8 cellular contexts compared by ENCODE assay signal in genomic region chr1:160779662-160780397, GRCh38. TPM values are rescaled to one million over a fixed set of nuclear protein-coding genes. Genes with fewer than 3 reads are reported as not detected.
DNase-seq lines count a peak whose midpoint lies in the region; ATAC-seq, FAIRE-seq and TF ChIP-seq lines count a peak whose summit lies in the region.

No MANE protein-coding gene starts in this region.

- no peak overlapping the region for H2BK12ac ChIP-seq in H1 (ENCODE audit: low read depth, low read length)

- H3K27me3 Mint-ChIP-seq in activated CD4-positive, alpha-beta T cell treated with anti-CD3 and anti-CD28 coated beads, Interleukin-2, amount 10 ng/mL, durations not matched to agents 24 days and 14 days: peaks cover 3% of the 10 kb centered on the region
- H3K27me3 Mint-ChIP-seq in activated CD4-positive, alpha-beta T cell treated with anti-CD3 and anti-CD28 coated beads, Interleukin-2, amount 10 ng/mL, durations not matched to agents 7 days and 5 days: peaks cover 3% of the 10 kb centered on the region

- H2AFZ ChIP-seq in H1 (ENCODE audit: low read length): no peak overlapping the region

- H3K9me3 Mint-ChIP-seq in activated CD4-positive, alpha-beta T cell treated with anti-CD3 and anti-CD28 coated beads, Interleukin-2, amount 10 ng/mL, durations not matched to agents 24 days and 14 days: no peaks in the 10 kb centered on the region
- H3K9me3 Mint-ChIP-seq in activated CD4-positive, alpha-beta T cell treated with anti-CD3 and anti-CD28 coated beads, Interleukin-2, amount 10 ng/mL, durations not matched to agents 7 days and 5 days: no peaks in the 10 kb centered on the region

- no peak for FAIRE-seq in H1 (lab: Jason Lieb, UNC)

- CTCF ChIA-PET in activated CD4-positive, alpha-beta T cell treated with anti-CD3 and anti-CD28 coated beads, Interleukin-2, amount 10 ng/mL, durations not matched to agents 7 days and 5 days (lab: Charles Lee): interaction anchor here (1.0 to 2.0 kb wide), 10 partner anchors 9 to 172 kb away, joined by 3 to 9 read pairs (median 4); no protein-coding TSS in a partner anchor
- CTCF ChIA-PET in H1 (lab: Charles Lee; ENCODE audit: partially characterized antibody): interaction anchor here (0.7 to 8.2 kb wide), 40 partner anchors 10 to 317 kb away, joined by 3 to 141 read pairs (median 6); partner anchors contain the start of genes ITLN2 and LY9

- H4K5ac ChIP-seq in H1 (ENCODE audit: insufficient read length, low read depth, low read length): no peak overlapping the region

- no peak overlapping the region for H2BK20ac ChIP-seq in H1 (ENCODE audit: low read length)

- H3K23ac ChIP-seq in H1 (ENCODE audit: insufficient read length): no peak overlapping the region

- H3K4me3 ChIP-seq in NT2/D1 (ENCODE audit: insufficient read length, low read depth): no peak overlapping the region
- no peak overlapping the region for H3K4me3 ChIP-seq in H1 (ENCODE audit: extremely low read depth in 1 of 4, insufficient read depth in 2 of 4, low read depth in 3 of 4, low read length in 4 of 4)

- no peaks in the 10 kb centered on the region for H3K4me1 ChIP-seq in NT2/D1 (ENCODE audit: insufficient read depth, insufficient read length)
- no peaks in the 10 kb centered on the region for H3K4me1 ChIP-seq in H1 (replicated peaks in 1 of 4; ENCODE audit: control insufficient read depth in 3 of 4, insufficient read depth in 4 of 4, low read length in 3 of 4)

- H2BK120ac ChIP-seq in H1 (replicated peaks; ENCODE audit: low read depth, low read length): no peak overlapping the region

- no peak overlapping the region for H4K91ac ChIP-seq in H1 (replicated peaks; ENCODE audit: insufficient read length, low read length)

- no peaks in the 10 kb centered on the region for H3K36me3 Mint-ChIP-seq in activated CD4-positive, alpha-beta T cell treated with anti-CD3 and anti-CD28 coated beads, Interleukin-2, amount 10 ng/mL, durations not matched to agents 24 days and 14 days (ENCODE audit: low read depth)
- no peaks in the 10 kb centered on the region for H3K36me3 Mint-ChIP-seq in activated CD4-positive, alpha-beta T cell treated with anti-CD3 and anti-CD28 coated beads, Interleukin-2, amount 10 ng/mL, durations not matched to agents 7 days and 5 days (ENCODE audit: low read depth)

- H3K79me2 ChIP-seq in H1 (ENCODE audit: control insufficient read depth in 1 of 2, insufficient read depth in 2 of 2, low read length in 2 of 2): no peaks in the 10 kb centered on the region

- peaks cover 27% of the 10 kb centered on the region for H3K4me1 Mint-ChIP-seq in activated CD4-positive, alpha-beta T cell treated with anti-CD3 and anti-CD28 coated beads, Interleukin-2, amount 10 ng/mL, durations not matched to agents 24 days and 14 days
- peaks cover 46% of the 10 kb centered on the region for H3K4me1 Mint-ChIP-seq in activated CD4-positive, alpha-beta T cell treated with anti-CD3 and anti-CD28 coated beads, Interleukin-2, amount 10 ng/mL, durations not matched to agents 7 days and 5 days

- H3K27ac Mint-ChIP-seq in activated CD4-positive, alpha-beta T cell treated with anti-CD3 and anti-CD28 coated beads, Interleukin-2, amount 10 ng/mL, durations not matched to agents 24 days and 14 days: no peak overlapping the region
- no peak overlapping the region for H3K27ac Mint-ChIP-seq in activated CD4-positive, alpha-beta T cell treated with anti-CD3 and anti-CD28 coated beads, Interleukin-2, amount 10 ng/mL, durations not matched to agents 7 days and 5 days

- no peak overlapping the region for H3K14ac ChIP-seq in H1 (ENCODE audit: insufficient read length)

- H2BK15ac ChIP-seq in H1 (ENCODE audit: low read length): no peak overlapping the region

- H3K4ac ChIP-seq in H1 (replicated peaks; ENCODE audit: insufficient read length, low read depth, low read length): no peak overlapping the region

- peak; percentile 74 to 83 for TF ChIP-seq RAD21 in H1 (IDR thresholded peaks at IDR 0.05 in 1 of 2, conservative IDR thresholded peaks at IDR 0.05 in 1 of 2; ENCODE audit: low read depth in 2 of 2, low read length in 2 of 2)

- no peak for TF ChIP-seq POLR2A in H1 (IDR thresholded peaks at IDR 0.05; ENCODE audit: control extremely low read depth in 1 of 2, low read depth in 2 of 2, low read length in 2 of 2)

- H3K27ac ChIP-seq in H1 (ENCODE audit: low read depth, low read length): no peak overlapping the region

- WGBS in H1 (ENCODE audit: extremely low coverage in 1 of 2, insufficient coverage in 1 of 2, insufficient read length in 1 of 2, insufficient replicate concordance in 2 of 2, low coverage in 1 of 2, low lambda C conversion rate in 2 of 2, missing lambda C conversion rate in 1 of 2), 2 experiments: 91% methylated on average over 12 of the region's 18 CpGs; no CpG with 5 or more reads in 1 of the 2 experiments

- H3K23me2 ChIP-seq in H1 (ENCODE audit: low read depth, low read length): no peaks in the 10 kb centered on the region

- H3K27me3 ChIP-seq in NT2/D1 (ENCODE audit: insufficient read depth, insufficient read length) (no peaks in the 10 kb centered on the region), H1 (replicated peaks in 1 of 4; ENCODE audit: control insufficient read depth in 3 of 4, extremely low read depth in 1 of 4, insufficient read depth in 3 of 4, low read length in 3 of 4) (no peaks in the 10 kb centered on the region)

- H3K56ac ChIP-seq in H1 (replicated peaks; ENCODE audit: insufficient read length, low read depth, low read length): no peak overlapping the region

- peak; percentile 72 for DNase-seq in activated CD4-positive, alpha-beta T cell treated with anti-CD3 and anti-CD28 coated beads, Interleukin-2, amount 10 ng/mL, durations not matched to agents 24 days and 14 days
- DNase-seq in activated CD4-positive, alpha-beta T cell treated with anti-CD3 and anti-CD28 coated beads, Interleukin-2, amount 10 ng/mL, durations not matched to agents 7 days and 5 days: no peak
- peak; percentile 76 for DNase-seq in NT2/D1 (ENCODE audit: low read depth, low spot score)
- DNase-seq in H1 (ENCODE audit: low read depth in 1 of 2, low spot score in 2 of 2): peak; percentile 33 to 85
- peak; percentile 46 for DNase-seq in stimulated activated CD4-positive, alpha-beta T cell treated with anti-CD3 and anti-CD28 coated beads, Interleukin-4, amount 100 ng/mL, for 1 hour
- no peak for DNase-seq in putamen (ENCODE audit: low spot score)
- no peak for DNase-seq in NCI-H1105 (lab: John Stamatoyannopoulos, UW)

- no peaks in the 10 kb centered on the region for H4K20me1 ChIP-seq in H1 (replicated peaks in 1 of 2; ENCODE audit: control insufficient read depth in 1 of 2, insufficient read depth in 2 of 2, low read length in 2 of 2)

- no peak for ATAC-seq in HG03354 (IDR thresholded peaks at IDR 0.05; ENCODE audit: poor library complexity, severe bottlenecking, unreplicated experiment)

- no peak for TF ChIP-seq EP300 in H1 (IDR thresholded peaks at IDR 0.05; ENCODE audit: borderline replicate concordance in 1 of 2, low read depth in 2 of 2, low read length in 2 of 2)

- H4K8ac ChIP-seq in H1 (ENCODE audit: extremely low read depth, insufficient read depth, low read length): no peak overlapping the region

- no peak overlapping the region for H3K18ac ChIP-seq in H1 (ENCODE audit: extremely low read depth, low read length)

- peak; percentile 86 to 98 (median 89) for TF ChIP-seq CTCF in H1 (IDR thresholded peaks at IDR 0.05; ENCODE audit: control extremely low read depth in 1 of 3, insufficient read depth in 1 of 3, low read depth in 1 of 3, low read length in 3 of 3)

- H3K79me1 ChIP-seq in H1 (ENCODE audit: low read depth, low read length): no peaks in the 10 kb centered on the region

- POLR2A ChIA-PET in activated CD4-positive, alpha-beta T cell treated with anti-CD3 and anti-CD28 coated beads, Interleukin-2, amount 10 ng/mL, durations not matched to agents 7 days and 5 days (lab: Charles Lee): no interaction called here
- POLR2A ChIA-PET in H1 (lab: Charles Lee; ENCODE audit: partially characterized antibody): interaction anchor here (0.8 kb wide), 1 partner anchor 13 kb away, joined by 3 read pairs; no protein-coding TSS in a partner anchor

- H2BK5ac ChIP-seq in H1 (ENCODE audit: low read depth, low read length): no peak overlapping the region

- H3K36me3 ChIP-seq in NT2/D1 (ENCODE audit: insufficient read depth, insufficient read length, low read length): no peaks in the 10 kb centered on the region
- no peaks in the 10 kb centered on the region for H3K36me3 ChIP-seq in H1 (ENCODE audit: control insufficient read depth in 2 of 4, insufficient read depth in 4 of 4, low read length in 3 of 4)

- H3K9ac ChIP-seq in NT2/D1 (ENCODE audit: insufficient read length, low read depth): no peak overlapping the region
- no peak overlapping the region for H3K9ac ChIP-seq in H1 (replicated peaks in 1 of 4; ENCODE audit: extremely low read depth in 1 of 4, low read depth in 3 of 4, low read length in 3 of 4)

- no peak overlapping the region for H3K4me2 ChIP-seq in H1 (ENCODE audit: insufficient read depth in 1 of 2, low read depth in 2 of 2, low read length in 2 of 2)

- no peak overlapping the region for H3K4me3 Mint-ChIP-seq in activated CD4-positive, alpha-beta T cell treated with anti-CD3 and anti-CD28 coated beads, Interleukin-2, amount 10 ng/mL, durations not matched to agents 24 days and 14 days
- H3K4me3 Mint-ChIP-seq in activated CD4-positive, alpha-beta T cell treated with anti-CD3 and anti-CD28 coated beads, Interleukin-2, amount 10 ng/mL, durations not matched to agents 7 days and 5 days: no peak overlapping the region

- H3K9me3 ChIP-seq in NT2/D1 (ENCODE audit: insufficient read depth, low read length): peaks cover 22% of the 10 kb centered on the region; the same call in 1 of the 2 replicates
- H3K9me3 ChIP-seq in H1 (ENCODE audit: insufficient read depth in 2 of 2, low read depth in 1 of 2, low read length in 1 of 2): peaks cover 3% of the 10 kb centered on the region in 2 experiments; a peak in 3 of 4 replicates

- intact Hi-C loops in activated CD4-positive, alpha-beta T cell treated with anti-CD3 and anti-CD28 coated beads, Interleukin-2, amount 10 ng/mL, durations not matched to agents 24 days and 14 days (cut with micrococcal nuclease): loop anchor here (1.0 kb wide), 1 partner anchor 9 kb away; no protein-coding TSS in a partner anchor

- H2AK5ac ChIP-seq in H1 (ENCODE audit: low read depth, low read length): no peak overlapping the region

RNA-seq across cellular contexts. Expression of gene LY9, which starts 16.1 kb away (rescaled TPM):
- total RNA-seq in activated CD4-positive, alpha-beta T cell treated with anti-CD3 and anti-CD28 coated beads, Interleukin-2, amount 10 ng/mL, durations not matched to agents 24 days and 14 days: 0.30 and 0.85 TPM in 2 replicates
- total RNA-seq in activated CD4-positive, alpha-beta T cell treated with anti-CD3 and anti-CD28 coated beads, Interleukin-2, amount 10 ng/mL, durations not matched to agents 7 days and 5 days: 10 to 100 TPM; 45.9 to 49.0 TPM
- not detected in 2 replicates for total RNA-seq in H1 (2021; fragmentation: NEBNext Ultra II Directional; extraction: Animal tissue kit (Norgen Biotek cat#: 25700))
- polyA plus RNA-seq in H1 (2011; rRNA removed): not detected in 2 replicates
- polyA plus RNA-seq in H1 (2011; cell fraction: cytosol; rRNA removed): not detected
- not detected for polyA plus RNA-seq in H1 (2011; cell fraction: nucleus; rRNA removed)
- not detected in 4 replicates for polyA plus RNA-seq in H1 (2012, experiment 1 of 2)
- not detected for polyA plus RNA-seq in H1 (2012, experiment 2 of 2)
- not detected for polyA plus RNA-seq in H1 (2013, experiment 1 of 2)
- not detected for polyA plus RNA-seq in H1 (2013, experiment 2 of 2)
- not detected in 2 replicates for polyA minus RNA-seq in H1 (2011; rRNA and poly(A)+ RNA removed)
- polyA minus RNA-seq in H1 (2011; cell fraction: cytosol; rRNA and poly(A)+ RNA removed): not detected
- not detected for polyA minus RNA-seq in H1 (2011; cell fraction: nucleus; rRNA and poly(A)+ RNA removed)

RNA-seq across cellular contexts. Expression of gene SLAMF7, which starts 40.8 kb away (rescaled TPM):
- total RNA-seq in activated CD4-positive, alpha-beta T cell treated with anti-CD3 and anti-CD28 coated beads, Interleukin-2, amount 10 ng/mL, durations not matched to agents 24 days and 14 days: 18.4 and 20.7 TPM in 2 replicates
- 10 to 100 TPM; 12.8 to 13.4 TPM for total RNA-seq in activated CD4-positive, alpha-beta T cell treated with anti-CD3 and anti-CD28 coated beads, Interleukin-2, amount 10 ng/mL, durations not matched to agents 7 days and 5 days
- not detected in 2 replicates for total RNA-seq in H1 (2021; fragmentation: NEBNext Ultra II Directional; extraction: Animal tissue kit (Norgen Biotek cat#: 25700))
- not detected in 2 replicates for polyA plus RNA-seq in H1 (2011; rRNA removed)
- not detected for polyA plus RNA-seq in H1 (2011; cell fraction: cytosol; rRNA removed)
- polyA plus RNA-seq in H1 (2011; cell fraction: nucleus; rRNA removed): not detected
- not detected in 4 replicates for polyA plus RNA-seq in H1 (2012, experiment 1 of 2)
- polyA plus RNA-seq in H1 (2012, experiment 2 of 2): not detected
- polyA plus RNA-seq in H1 (2013, experiment 1 of 2): not detected
- 0.02 TPM for polyA plus RNA-seq in H1 (2013, experiment 2 of 2)
- not detected in 2 replicates for polyA minus RNA-seq in H1 (2011; rRNA and poly(A)+ RNA removed)
- not detected for polyA minus RNA-seq in H1 (2011; cell fraction: cytosol; rRNA and poly(A)+ RNA removed)
- not detected for polyA minus RNA-seq in H1 (2011; cell fraction: nucleus; rRNA and poly(A)+ RNA removed)

Comparison
In these comparisons a context has a peak if more than half of its experiments do, and no peak if none do; other contexts are left out.
1. DNase-seq: peak in activated CD4-positive, alpha-beta T cell treated with anti-CD3 and anti-CD28 coated beads, Interleukin-2, amount 10 ng/mL, durations not matched to agents 24 days and 14 days (single experiment), NT2/D1 (single experiment), H1 (2 of 2) and stimulated activated CD4-positive, alpha-beta T cell treated with anti-CD3 and anti-CD28 coated beads, Interleukin-4, amount 100 ng/mL, for 1 hour (single experiment); none in activated CD4-positive, alpha-beta T cell treated with anti-CD3 and anti-CD28 coated beads, Interleukin-2, amount 10 ng/mL, durations not matched to agents 7 days and 5 days (single experiment), putamen (single experiment) and NCI-H1105 (single experiment).
2. RNA of gene LY9, which starts 16.1 kb away (total RNA-seq): 45.9 to 49.0 TPM in activated CD4-positive, alpha-beta T cell treated with anti-CD3 and anti-CD28 coated beads, Interleukin-2, amount 10 ng/mL, durations not matched to agents 7 days and 5 days; 0.30 to 0.85 TPM in activated CD4-positive, alpha-beta T cell treated with anti-CD3 and anti-CD28 coated beads, Interleukin-2, amount 10 ng/mL, durations not matched to agents 24 days and 14 days and not detected in H1; every median in the first group is over 10 times any median in the second.
3. RNA of gene SLAMF7, which starts 40.8 kb away (total RNA-seq): 18.4 to 20.7 TPM in activated CD4-positive, alpha-beta T cell treated with anti-CD3 and anti-CD28 coated beads, Interleukin-2, amount 10 ng/mL, durations not matched to agents 24 days and 14 days and 12.8 to 13.4 TPM in activated CD4-positive, alpha-beta T cell treated with anti-CD3 and anti-CD28 coated beads, Interleukin-2, amount 10 ng/mL, durations not matched to agents 7 days and 5 days; not detected in H1; every median in the first group is over 10 times any median in the second.